Comparison of ENCODE assay signal across 12 cellular contexts in genomic region chr11:5226732-5227327, GRCh38. TPM values are rescaled to one million over a fixed set of nuclear protein-coding genes. Genes with fewer than 3 reads are reported as not detected.
DNase-seq lines count a peak whose midpoint lies in the region; ATAC-seq and TF ChIP-seq lines count a peak whose summit lies in the region.
"Had no signal": no experiment of that assay in that cellular context is flagged by ENCODE, and none has a peak within 500 bp of the region (broad histone marks: within the 10 kb centered on the region; RNA-seq: fewer than 3 reads in every experiment).

Gene HBB (minus strand): TSS chr11:5227071. CDS start chr11:5227021, 50 bp downstream.

- H3F3A ChIP-seq in SK-N-SH (replicated peaks; ENCODE audit: insufficient read depth): no peaks in the 10 kb centered on the region

- TF ChIP-seq CTCF in dorsolateral prefrontal cortex (IDR thresholded peaks at IDR 0.05 in 54 of 56, conservative IDR thresholded peaks at IDR 0.05 in 2 of 56; ENCODE audit: low read depth in 1 of 56, partially characterized antibody in 56 of 56): no peak
- no peak for TF ChIP-seq CTCF in mucosa of descending colon (IDR thresholded peaks at IDR 0.05)
- no peak for TF ChIP-seq CTCF in vagina (IDR thresholded peaks at IDR 0.05)
- no peak for TF ChIP-seq CTCF in SK-N-SH (IDR thresholded peaks at IDR 0.05)

- intact Hi-C loops in dorsolateral prefrontal cortex (cut with DNase I) (no loop called here), mucosa of descending colon (cut with DNase I, micrococcal nuclease) (no loop called here), vagina (cut with DNase I) (no loop called here)

- TF ChIP-seq RAD21 in SK-N-SH (IDR thresholded peaks at IDR 0.05; ENCODE audit: low read length): no peak

- H3K4me2 ChIP-seq in SK-N-SH: no peak within 1 kb of the TSS
- H3K4me2 ChIP-seq: PC-9 had no signal

- CTCF ChIA-PET in SK-N-SH (lab: Yijun Ruan, JAX): no interaction called here

- no peak for TF ChIP-seq POLR2A in vagina (IDR thresholded peaks at IDR 0.05)

- DNase-seq in SHP77 treated with DMSO at 0.1 percent for 48 hours (lab: John Stamatoyannopoulos, UW) (peak; percentile 16), SHP77 (lab: John Stamatoyannopoulos, UW) (no peak), dorsolateral prefrontal cortex (no peak), mucosa of descending colon (no peak), vagina (ENCODE audit: extremely low spot score in 2 of 2) (no peak), SK-N-SH (no peak), inferior parietal cortex (ENCODE audit: extremely low spot score) (no peak), putamen (ENCODE audit: low spot score) (no peak)
- DNase-seq: effector CD8-positive, alpha-beta T cell; GDM1; PC-9 had no signal

- WGBS in SK-N-SH (ENCODE audit: low lambda C conversion rate): 24% methylated on average over 3 of the region's 3 CpGs

- no peak for TF ChIP-seq EP300 in SK-N-SH (IDR thresholded peaks at IDR 0.05; ENCODE audit: borderline replicate concordance in 1 of 2, low read depth in 1 of 2, low read length in 1 of 2)

- H2AFZ ChIP-seq in SK-N-SH (ENCODE audit: low read depth): no peak within 1 kb of the TSS
- H2AFZ ChIP-seq: PC-9 had no signal

- no peaks in the 10 kb centered on the region for H3K79me2 ChIP-seq in SK-N-SH (ENCODE audit: insufficient read depth)

- H4K20me1 ChIP-seq in SK-N-SH (ENCODE audit: insufficient read depth): no peaks in the 10 kb centered on the region

- POLR2A ChIA-PET in SK-N-SH (lab: Yijun Ruan, JAX): no interaction called here

- H3K27me3 ChIP-seq in dorsolateral prefrontal cortex (peaks cover 0 to 11% (median 0%) of the 10 kb centered on the region in 45 donors), vagina (no peaks in the 10 kb centered on the region), SK-N-SH (ENCODE audit: insufficient read depth) (no peaks in the 10 kb centered on the region)

- no peaks in the 10 kb centered on the region for H3K9me3 ChIP-seq in mucosa of descending colon
- H3K9me3 ChIP-seq in vagina: no peaks in the 10 kb centered on the region
- no peaks in the 10 kb centered on the region for H3K9me3 ChIP-seq in SK-N-SH

- H3K4me3 ChIP-seq in dorsolateral prefrontal cortex (no peak within 1 kb of the TSS), mucosa of descending colon (no peak within 1 kb of the TSS), vagina (no peak within 1 kb of the TSS), SK-N-SH (ENCODE audit: low read depth in 2 of 2, low read length in 1 of 2) (no peak within 1 kb of the TSS)
- H3K4me3 ChIP-seq: PC-9 had no signal

- H3K9me2 ChIP-seq in SK-N-SH: no peaks in the 10 kb centered on the region

- H3K4me1 ChIP-seq in mucosa of descending colon (ENCODE audit: low read depth) (no peaks in the 10 kb centered on the region), vagina (no peaks in the 10 kb centered on the region), SK-N-SH (ENCODE audit: control insufficient read depth in 1 of 2, insufficient read depth in 2 of 2, low read depth in 1 of 2, low read length in 1 of 2) (no peaks in the 10 kb centered on the region)

- H3K27ac ChIP-seq in dorsolateral prefrontal cortex (no peak within 1 kb of the TSS), vagina (no peak within 1 kb of the TSS), SK-N-SH (ENCODE audit: low read depth in 2 of 2, low read length in 1 of 2) (no peak within 1 kb of the TSS)
- H3K27ac ChIP-seq: PC-9 had no signal

- ATAC-seq in mucosa of descending colon: peak; percentile 42

- H3K9ac ChIP-seq in SK-N-SH: no peak within 1 kb of the TSS

- H3K36me3 ChIP-seq in mucosa of descending colon (ENCODE audit: low read depth): no peaks in the 10 kb centered on the region
- no peaks in the 10 kb centered on the region for H3K36me3 ChIP-seq in vagina
- H3K36me3 ChIP-seq in SK-N-SH (replicated peaks in 1 of 2; ENCODE audit: control insufficient read depth in 1 of 2, insufficient read depth in 2 of 2, low read length in 1 of 2): no peaks in the 10 kb centered on the region

TF ChIP-seq in SK-N-SH, 30 proteins besides CTCF, POLR2A, EP300 and RAD21:
- TF ChIP-seq RFX5 (IDR thresholded peaks at IDR 0.05; ENCODE audit: low read length) (no peak), SMC3 (IDR thresholded peaks at IDR 0.05; ENCODE audit: low read depth, low read length) (no peak), IRF3 (IDR thresholded peaks at IDR 0.05; ENCODE audit: low read depth, low read length) (no peak), RXRA (IDR thresholded peaks at IDR 0.05; ENCODE audit: borderline replicate concordance, low read depth) (no peak), ELF1 (IDR thresholded peaks at IDR 0.05) (no peak), GABPA (IDR thresholded peaks at IDR 0.05; ENCODE audit: low read depth) (no peak), EZH2phosphoT487 (IDR thresholded peaks at IDR 0.05; ENCODE audit: borderline replicate concordance, low read depth) (no peak), TAF1 (IDR thresholded peaks at IDR 0.05; ENCODE audit: borderline replicate concordance, low read depth, low read length) (no peak), GATA2 (CRISPR knock-in tag; IDR thresholded peaks at IDR 0.05) (no peak), USF2 (IDR thresholded peaks at IDR 0.05; ENCODE audit: borderline replicate concordance, low read depth, low read length) (no peak), YY1 (IDR thresholded peaks at IDR 0.05; ENCODE audit: low read depth) (no peak), JUND (IDR thresholded peaks at IDR 0.05) (no peak), MXI1 (IDR thresholded peaks at IDR 0.05; ENCODE audit: low read depth, low read length) (no peak), MAX (IDR thresholded peaks at IDR 0.05; ENCODE audit: low read depth) (no peak), ZBTB33 (IDR thresholded peaks at IDR 0.05; ENCODE audit: borderline replicate concordance, low read depth) (no peak), PBX3 (IDR thresholded peaks at IDR 0.05) (no peak)
TF ChIP-seq in SK-N-SH: peak in this region for 0.

RNA-seq across cellular contexts. Expression of gene HBB, which starts in this region (rescaled TPM):
- total RNA-seq in dorsolateral prefrontal cortex: 1,000 to 10,000 TPM in 10 of 120 experiments, 100 to 1,000 TPM in 90, 10 to 100 TPM in 18, 1 to 10 TPM in 1, not detected in 1; 2.7 to 3,126 (median 243) TPM
- total RNA-seq in mucosa of descending colon: 10 to 100 TPM in 1 of 3 donors, 1 to 10 TPM in 2; 2.5 to 11.1 (median 3.3) TPM
- total RNA-seq in vagina: 591 TPM
- not detected in 2 replicates for polyA plus RNA-seq in SK-N-SH (2012; rRNA removed)
- polyA plus RNA-seq in SK-N-SH (2012; cell fraction: cytosol; rRNA removed): not detected in 2 replicates
- not detected in 2 replicates for polyA plus RNA-seq in SK-N-SH (2012; cell fraction: nucleus; rRNA removed)
- total RNA-seq: PC-9 had no signal
- polyA plus RNA-seq: BJ had no signal
